ENCODE assay signal across 8 cellular contexts in genomic region chr13:94433055-94433947, GRCh38. TPM values are rescaled to one million over a fixed set of nuclear protein-coding genes. Genes with fewer than 3 reads are reported as not detected.
A peak's percentile ranks its signal among the peaks of the same experiment; 100 is the strongest.
DNase-seq lines count a peak whose midpoint lies in the region; ATAC-seq and TF ChIP-seq lines count a peak whose summit lies in the region.

No MANE protein-coding gene starts in this region.

- H3K27ac ChIP-seq in foreskin keratinocyte (no peak overlapping the region), upper lobe of right lung (no peak overlapping the region)

- intact Hi-C loops in upper lobe of right lung (cut with DNase I): loop anchor here (5.0 kb wide), 1 partner anchor 184 kb away; no protein-coding TSS in a partner anchor

- DNase-seq in DMS79 treated with DMSO at 0.1 percent for 48 hours (lab: John Stamatoyannopoulos, UW): peak; percentile 96
- DNase-seq in NCI-H187 (lab: John Stamatoyannopoulos, UW): peak; percentile 59 to 77
- DNase-seq in foreskin keratinocyte: peak in 1 of 2 donors; percentile 14
- DNase-seq in upper lobe of right lung: no peak
- DNase-seq in activated effector memory CD4-positive, alpha-beta T cell treated with Interleukin-2 at 50 U/mL for 16 hours: no peak
- DNase-seq in globus pallidus (ENCODE audit: low spot score): no peak

- H3K9me3 ChIP-seq in upper lobe of right lung: no peaks in the 10 kb centered on the region

- ATAC-seq in GM21786 (IDR thresholded peaks at IDR 0.05; ENCODE audit: unreplicated experiment) (peak; percentile 85), foreskin keratinocyte (peak; percentile 40), upper lobe of right lung (peak; percentile 55), HG02763 (IDR thresholded peaks at IDR 0.05; ENCODE audit: unreplicated experiment) (no peak)

- H3K4me3 ChIP-seq in upper lobe of right lung: no peak overlapping the region

- no peak for TF ChIP-seq CTCF in foreskin keratinocyte (conservative IDR thresholded peaks at IDR 0.05)
- no peak for TF ChIP-seq CTCF in upper lobe of right lung (IDR thresholded peaks at IDR 0.05)

- H3K36me3 ChIP-seq in upper lobe of right lung: no peaks in the 10 kb centered on the region

- H3K27me3 ChIP-seq in foreskin keratinocyte (no peaks in the 10 kb centered on the region), upper lobe of right lung (no peaks in the 10 kb centered on the region)

- H3K4me1 ChIP-seq in foreskin keratinocyte (no peaks in the 10 kb centered on the region), upper lobe of right lung (no peaks in the 10 kb centered on the region)

RNA-seq across cellular contexts. Expression of gene DCT, which starts 46.2 kb away (rescaled TPM):
- 0.03 TPM in 1 of 2 replicates, not detected in the other for total RNA-seq in foreskin keratinocyte
- 0.01 TPM in 1 of 2 replicates, not detected in the other for polyA plus RNA-seq in foreskin keratinocyte
- not detected for total RNA-seq in upper lobe of right lung

Comparison
In these comparisons a context has a peak if more than half of its experiments do, and no peak if none do; other contexts are left out.
1. DNase-seq: peak in DMS79 treated with DMSO at 0.1 percent for 48 hours (single experiment) and NCI-H187 (2 of 2); none in upper lobe of right lung (single experiment), activated effector memory CD4-positive, alpha-beta T cell treated with Interleukin-2 at 50 U/mL for 16 hours (single experiment) and globus pallidus (single experiment).